In genomic region chr10:44153901-44154670, GRCh38 we compare ENCODE assay signal across 28 cellular contexts.
DNase-seq lines count a peak whose midpoint lies in the region; ATAC-seq, FAIRE-seq and TF ChIP-seq lines count a peak whose summit lies in the region.
"Had no signal": no experiment of that assay in that cellular context is flagged by ENCODE, and none has a peak within 500 bp of the region (broad histone marks: within the 10 kb centered on the region; RNA-seq: fewer than 3 reads in every experiment).

No MANE protein-coding gene starts in this region.

- H4K20me1 ChIP-seq in osteoblast (ENCODE audit: insufficient read depth, low read length): no peaks in the 10 kb centered on the region

- peaks cover 19% of the 10 kb centered on the region for H3K36me3 Mint-ChIP-seq in nephron progenitor cell (ENCODE audit: low read depth)
- H3K36me3 Mint-ChIP-seq: CD8-positive, alpha-beta T cell; IgD-negative memory B cell had no signal

- H3K4me1 ChIP-seq in osteoblast (ENCODE audit: insufficient read depth, low read length): no peaks in the 10 kb centered on the region
- H3K4me1 ChIP-seq: Caco-2, SJCRH30 had no signal

- no peak overlapping the region for H3K27ac Mint-ChIP-seq in nephron progenitor cell
- H3K27ac Mint-ChIP-seq: B cell; CD8-positive, alpha-beta T cell; IgD-negative memory B cell had no signal

- H3K27ac ChIP-seq in osteoblast (ENCODE audit: low read depth, low read length): no peak overlapping the region
- H3K27ac ChIP-seq: C4-2B, HL-60, KMS-11, PC-9, SJCRH30 had no signal

- no peaks in the 10 kb centered on the region for H3K27me3 ChIP-seq in osteoblast (ENCODE audit: insufficient read depth, low read length)
- H3K27me3 ChIP-seq: SJCRH30 had no signal

- no peak overlapping the region for H3K4me3 Mint-ChIP-seq in nephron progenitor cell
- H3K4me3 Mint-ChIP-seq: B cell; CD8-positive, alpha-beta T cell; IgD-negative memory B cell had no signal

- no peak for ATAC-seq in HG02885 (IDR thresholded peaks at IDR 0.05; ENCODE audit: poor library complexity, unreplicated experiment)
- ATAC-seq: CD8-positive, alpha-beta T cell; Right ventricle myocardium inferior had no signal

- no peak overlapping the region for H3K4me3 ChIP-seq in osteoblast (ENCODE audit: insufficient read depth, low read length)
- H3K4me3 ChIP-seq: PC-9, SJCRH30 had no signal

- H3K36me3 ChIP-seq in osteoblast (ENCODE audit: insufficient read depth, low read length): no peaks in the 10 kb centered on the region
- H3K36me3 ChIP-seq: SJCRH30 had no signal

- peaks cover 4% of the 10 kb centered on the region for H3K9me3 ChIP-seq in osteoblast (ENCODE audit: low read depth, low read length)
- H3K9me3 ChIP-seq: SJCRH30 had no signal

- H3K27me3 Mint-ChIP-seq in nephron progenitor cell (ENCODE audit: low read depth, poor library complexity): peaks cover under 1% of the 10 kb centered on the region
- H3K27me3 Mint-ChIP-seq: B cell had no signal

- peak; percentile 23 for DNase-seq in AG09319 (ENCODE audit: extremely low read depth, low read depth)
- peak; percentile 50 for DNase-seq in GM04504 (ENCODE audit: low read depth)
- DNase-seq in osteoblast (ENCODE audit: insufficient read length, low spot score, missing footprints): peak; percentile 42
- DNase-seq in nephron progenitor cell: no peak
- no peak for DNase-seq in GM10266 (ENCODE audit: extremely low spot score)
- no peak for DNase-seq in NCI-H345 (lab: John Stamatoyannopoulos, UW)
- DNase-seq: Caco-2; CD8-positive, alpha-beta T cell; GF-D8; NCI-H1092 treated with DMSO at 0.1 percent for 48 hours; NCI-H146; NCI-H1930; NCI-H2107; NCI-H446 treated with DMSO at 0.1 percent for 48 hours; NCI-H526; NCI-H82; NK-92 treated with Interleukin-12 subunit alpha and Interleukin-12 subunit beta, amount 100 ng/mL, for 24 hours; PC-9; SJCRH30 had no signal

- peaks cover 77% of the 10 kb centered on the region for H3K9me3 Mint-ChIP-seq in nephron progenitor cell

- no peak overlapping the region for H2AFZ ChIP-seq in osteoblast (ENCODE audit: low read length)
- H2AFZ ChIP-seq: PC-9 had no signal

- TF ChIP-seq CTCF in AG09319 (IDR thresholded peaks at IDR 0.05; ENCODE audit: low read depth, low read length) (no peak), osteoblast (IDR thresholded peaks at IDR 0.05; ENCODE audit: extremely low read depth, low read depth, low read length) (no peak), nephron progenitor cell (IDR thresholded peaks at IDR 0.05) (no peak), GM10266 (IDR thresholded peaks at IDR 0.05; ENCODE audit: control insufficient read depth, insufficient read depth, low read depth, missing control alignments) (no peak)

- peak; percentile 91 for FAIRE-seq in endometrium (lab: Jason Lieb, UNC)
- FAIRE-seq: H54 had no signal

- H3K79me2 ChIP-seq in osteoblast (ENCODE audit: insufficient read depth, low read length): no peaks in the 10 kb centered on the region

- H3K4me2 ChIP-seq in osteoblast (ENCODE audit: insufficient read depth, low read length): no peak overlapping the region
- H3K4me2 ChIP-seq: KMS-11, PC-9 had no signal

- no peaks in the 10 kb centered on the region for H3K4me1 Mint-ChIP-seq in nephron progenitor cell
- H3K4me1 Mint-ChIP-seq: B cell, IgD-negative memory B cell had no signal

Comparison
In these comparisons a context has a peak if more than half of its experiments do, and no peak if none do; other contexts are left out.
1. DNase-seq: peak in AG09319 (single experiment), GM04504 (single experiment) and osteoblast (single experiment); none in nephron progenitor cell (single experiment), GM10266 (single experiment) and NCI-H345 (single experiment).